ENCODE assay signal across 29 cellular contexts in genomic region chr4:151743894-151744293, GRCh38. TPM values are rescaled to one million over a fixed set of nuclear protein-coding genes. Genes with fewer than 3 reads are reported as not detected.
DNase-seq lines count a peak whose midpoint lies in the region; ATAC-seq and TF ChIP-seq lines count a peak whose summit lies in the region.
"Had no signal": no experiment of that assay in that cellular context is flagged by ENCODE, and none has a peak within 500 bp of the region (broad histone marks: within the 10 kb centered on the region; RNA-seq: fewer than 3 reads in every experiment).

No MANE protein-coding gene starts in this region.

- no peaks in the 10 kb centered on the region for H3K79me2 ChIP-seq in trophoblast cell (ENCODE audit: control insufficient read depth, insufficient read depth, low read length, poor library complexity)

- H3K27ac ChIP-seq in SJSA1 (peak overlapping the region; percentile 93), epithelial cell of prostate (peak overlapping the region; percentile 81), trophoblast cell (ENCODE audit: low read depth, low read length) (peak overlapping the region; percentile 45), SJCRH30 (no peak overlapping the region)
- H3K27ac ChIP-seq: BLaER1, esophagus squamous epithelium, gastroesophageal sphincter, left ventricle myocardium inferior had no signal

- H3K14ac ChIP-seq in trophoblast cell (ENCODE audit: low read length): no peak overlapping the region

- no peak overlapping the region for H2BK120ac ChIP-seq in trophoblast cell (ENCODE audit: insufficient read depth, low read length, poor library complexity)

- H3K4me1 ChIP-seq in SJSA1 (replicated peaks) (peaks cover 35% of the 10 kb centered on the region), trophoblast cell (ENCODE audit: control insufficient read depth in 1 of 2, insufficient read depth in 2 of 2, low read length in 2 of 2) (peaks cover 8 to 9% of the 10 kb centered on the region in 2 experiments), SJCRH30 (no peaks in the 10 kb centered on the region; the same call in 1 of the 2 replicates)
- H3K4me1 ChIP-seq: esophagus squamous epithelium had no signal

- H4K8ac ChIP-seq in trophoblast cell (ENCODE audit: low read depth, low read length): no peak overlapping the region

- DNase-seq in HFFc6: no peak
- no peak for DNase-seq in SJSA1 (ENCODE audit: low read depth in 1 of 2, low spot score in 2 of 2)
- no peak for DNase-seq in epithelial cell of prostate (ENCODE audit: low read depth, low spot score)
- no peak for DNase-seq in trophoblast cell
- DNase-seq in left cardiac atrium: no peak
- no peak for DNase-seq in SJCRH30
- no peak for DNase-seq in kidney glomerular epithelial cell (lab: John Stamatoyannopoulos, UW)
- DNase-seq: activated CD4-positive, alpha-beta T cell treated with anti-CD3 and anti-CD28 coated beads for 1 hour; activated CD8-positive, alpha-beta T cell treated with anti-CD3 and anti-CD28 coated beads, Interleukin-2, amount 10 ng/mL, durations not matched to agents 7 days and 5 days; cortex of kidney; DMS153; effector memory CD8-positive, alpha-beta T cell; esophagus squamous epithelium; immature natural killer cell; Karpas-422; left ventricle myocardium inferior; naive thymus-derived CD8-positive, alpha-beta T cell; NCI-H1694; NCI-H2171 treated with DMSO at 0.1 percent for 48 hours; NCI-H510A treated with DMSO at 0.1 percent for 48 hours; NK-92 treated with Interleukin-12 subunit alpha and Interleukin-12 subunit beta, amount 100 ng/mL, for 24 hours; stimulated activated naive CD8-positive, alpha-beta T cell treated with anti-CD3 and anti-CD28 coated beads, Interleukin-15, amount 100 ng/mL, for 72 hours had no signal

- H2BK12ac ChIP-seq in trophoblast cell (ENCODE audit: low read length): no peak overlapping the region

- H4K12ac ChIP-seq in trophoblast cell (ENCODE audit: low read depth, low read length): no peak overlapping the region

- no peak overlapping the region for H3K9ac ChIP-seq in trophoblast cell (ENCODE audit: low read length)
- H3K9ac ChIP-seq: BLaER1 had no signal

- peaks cover 16% of the 10 kb centered on the region for H3K36me3 Mint-ChIP-seq in HFFc6 (ENCODE audit: low read depth)

- no peak overlapping the region for H4K91ac ChIP-seq in trophoblast cell (ENCODE audit: low read depth, low read length)

- no peak for TF ChIP-seq CTCF in HFFc6 (IDR thresholded peaks at IDR 0.05)

- no peak overlapping the region for H3K18ac ChIP-seq in trophoblast cell (ENCODE audit: low read length)

- peaks cover 60% of the 10 kb centered on the region for H3K4me1 Mint-ChIP-seq in HFFc6 (ENCODE audit: low read depth)
- H3K4me1 Mint-ChIP-seq: activated naive CD4-positive, alpha-beta T cell treated with anti-CD3 and anti-CD28 coated beads, Interleukin-2, amount 50 U/mL, for 24 hours; immature natural killer cell; stimulated activated naive CD8-positive, alpha-beta T cell treated with anti-CD3 and anti-CD28 coated beads, Interleukin-15, amount 100 ng/mL, for 72 hours had no signal

- intact Hi-C loops in left cardiac atrium (cut with DNase I): no loop called here

- no peak overlapping the region for H3K23ac ChIP-seq in trophoblast cell (ENCODE audit: low read length)

- WGBS in trophoblast cell (ENCODE audit: extremely low coverage, insufficient coverage, insufficient read length): no CpG with 5 or more reads among the region's 4 CpGs

- H3K4ac ChIP-seq in trophoblast cell (ENCODE audit: low read depth, low read length): no peak overlapping the region

- H3K4me3 Mint-ChIP-seq in HFFc6: no peak overlapping the region
- H3K4me3 Mint-ChIP-seq: activated CD8-positive, alpha-beta T cell treated with anti-CD3 and anti-CD28 coated beads, Interleukin-2, amount 10 ng/mL, durations not matched to agents 7 days and 5 days; activated naive CD4-positive, alpha-beta T cell treated with anti-CD3 and anti-CD28 coated beads, Interleukin-2, amount 50 U/mL, for 24 hours; effector memory CD8-positive, alpha-beta T cell; immature natural killer cell; mesothelial cell of epicardium; naive thymus-derived CD8-positive, alpha-beta T cell; stimulated activated naive CD8-positive, alpha-beta T cell treated with anti-CD3 and anti-CD28 coated beads, Interleukin-15, amount 100 ng/mL, for 72 hours; T-helper 1 cell treated with Interleukin-12 subunit alpha and Interleukin-12 subunit beta and Interleukin-4 antibody, amounts not matched to agents 30 μg/mL and 1 μg/mL, for 36 hours had no signal

- no peak overlapping the region for H2AFZ ChIP-seq in trophoblast cell (ENCODE audit: insufficient read depth, low read length, poor library complexity)

- peaks cover 13% of the 10 kb centered on the region for H3K36me3 ChIP-seq in SJSA1
- no peaks in the 10 kb centered on the region for H3K36me3 ChIP-seq in trophoblast cell (ENCODE audit: control insufficient read depth in 1 of 2, insufficient read depth in 2 of 2, low read length in 2 of 2)
- H3K36me3 ChIP-seq in SJCRH30: no peaks in the 10 kb centered on the region

- peaks cover under 1% of the 10 kb centered on the region; the same call in 1 of the 2 replicates for H3K9me3 Mint-ChIP-seq in HFFc6
- H3K9me3 Mint-ChIP-seq: activated naive CD4-positive, alpha-beta T cell treated with anti-CD3 and anti-CD28 coated beads, Interleukin-2, amount 50 U/mL, for 24 hours; activated T-helper 2 cell treated with anti-CD3 and anti-CD28 coated beads, Interferon-gamma antibody, Interleukin-2, Interleukin-4, amounts not matched to agents 10 μg/mL and 5 μg/mL and 100 μg/mL, durations not matched to agents 14 hours and 24 hours and 36 hours; effector memory CD8-positive, alpha-beta T cell; stimulated activated naive CD8-positive, alpha-beta T cell treated with anti-CD3 and anti-CD28 coated beads, Interleukin-15, amount 100 ng/mL, for 72 hours; T-helper 1 cell treated with Interleukin-12 subunit alpha and Interleukin-12 subunit beta and Interleukin-4 antibody, amounts not matched to agents 30 μg/mL and 1 μg/mL, for 36 hours had no signal

- H3K27me3 Mint-ChIP-seq in HFFc6 (ENCODE audit: insufficient read depth): no peaks in the 10 kb centered on the region
- H3K27me3 Mint-ChIP-seq: activated naive CD4-positive, alpha-beta T cell treated with anti-CD3 and anti-CD28 coated beads, Interleukin-2, amount 50 U/mL, for 24 hours; effector memory CD8-positive, alpha-beta T cell; naive thymus-derived CD8-positive, alpha-beta T cell; stimulated activated naive CD8-positive, alpha-beta T cell treated with anti-CD3 and anti-CD28 coated beads, Interleukin-15, amount 100 ng/mL, for 72 hours had no signal

- H2AK5ac ChIP-seq in trophoblast cell (ENCODE audit: low read length): no peak overlapping the region

- H3K27ac Mint-ChIP-seq in HFFc6: peak overlapping the region; percentile 97
- H3K27ac Mint-ChIP-seq: activated CD8-positive, alpha-beta T cell treated with anti-CD3 and anti-CD28 coated beads, Interleukin-2, amount 10 ng/mL, durations not matched to agents 7 days and 5 days; activated naive CD4-positive, alpha-beta T cell treated with anti-CD3 and anti-CD28 coated beads, Interleukin-2, amount 50 U/mL, for 24 hours; activated T-helper 2 cell treated with anti-CD3 and anti-CD28 coated beads, Interferon-gamma antibody, Interleukin-2, Interleukin-4, amounts not matched to agents 10 μg/mL and 5 μg/mL and 100 μg/mL, durations not matched to agents 14 hours and 24 hours and 36 hours; effector memory CD8-positive, alpha-beta T cell; immature natural killer cell; mesothelial cell of epicardium; naive thymus-derived CD8-positive, alpha-beta T cell; stimulated activated naive CD8-positive, alpha-beta T cell treated with anti-CD3 and anti-CD28 coated beads, Interleukin-15, amount 100 ng/mL, for 72 hours; T-helper 1 cell treated with Interleukin-12 subunit alpha and Interleukin-12 subunit beta and Interleukin-4 antibody, amounts not matched to agents 30 μg/mL and 1 μg/mL, for 36 hours had no signal

- H3K27me3 ChIP-seq in SJSA1 (replicated peaks) (no peaks in the 10 kb centered on the region), trophoblast cell (ENCODE audit: insufficient read depth, low read length) (no peaks in the 10 kb centered on the region), SJCRH30 (no peaks in the 10 kb centered on the region)
- H3K27me3 ChIP-seq: BLaER1, esophagus squamous epithelium, gastroesophageal sphincter had no signal

- no peak overlapping the region for H3K4me3 ChIP-seq in SJSA1
- no peak overlapping the region for H3K4me3 ChIP-seq in trophoblast cell (ENCODE audit: low read depth, low read length)
- no peak overlapping the region for H3K4me3 ChIP-seq in SJCRH30
- H3K4me3 ChIP-seq: BLaER1, esophagus squamous epithelium, gastroesophageal sphincter, left ventricle myocardium inferior, skin epidermis had no signal

- H3K9me3 ChIP-seq in SJSA1 (replicated peaks): no peaks in the 10 kb centered on the region; the same call in 1 of the 2 replicates
- no peaks in the 10 kb centered on the region for H3K9me3 ChIP-seq in trophoblast cell (ENCODE audit: insufficient read depth, low read depth, low read length)
- H3K9me3 ChIP-seq in SJCRH30 (replicated peaks): no peaks in the 10 kb centered on the region
- H3K9me3 ChIP-seq: esophagus squamous epithelium, gastroesophageal sphincter, left ventricle myocardium inferior had no signal

- no peak for ATAC-seq in left cardiac atrium
- ATAC-seq: activated CD8-positive, alpha-beta T cell treated with anti-CD3 and anti-CD28 coated beads, Interleukin-2, amount 10 ng/mL, durations not matched to agents 7 days and 5 days; effector memory CD8-positive, alpha-beta T cell; gastroesophageal sphincter; naive thymus-derived CD8-positive, alpha-beta T cell; stimulated activated naive CD8-positive, alpha-beta T cell treated with anti-CD3 and anti-CD28 coated beads, Interleukin-15, amount 100 ng/mL, for 72 hours had no signal

- H3K79me1 ChIP-seq in trophoblast cell (ENCODE audit: low read length): peaks cover 3% of the 10 kb centered on the region

- no peak overlapping the region for H3K4me2 ChIP-seq in trophoblast cell (ENCODE audit: low read length)
- H3K4me2 ChIP-seq: BLaER1 had no signal

- H2BK5ac ChIP-seq in trophoblast cell (ENCODE audit: low read depth, low read length, poor library complexity): no peak overlapping the region

RNA-seq across cellular contexts. Expression of gene GATB, which starts 16.9 kb away (rescaled TPM):
- 10 to 100 TPM; 23.1 to 28.2 (median 24.4) TPM for total RNA-seq in HFFc6 (2021; fragmentation: NEBNext Ultra II Directional; extraction: Animal tissue kit (Norgen Biotek cat#: 25700))
- total RNA-seq in SJSA1 (2014; rRNA removed; shearing (Covaris generic)): 14.4 and 21.9 TPM in 2 replicates
- polyA plus RNA-seq in trophoblast cell (2013): 12.7 and 14.3 TPM in 2 replicates
- 10 to 100 TPM; 51.7 to 88.1 TPM for total RNA-seq in left cardiac atrium
- total RNA-seq in SJCRH30 (2014; rRNA removed; shearing (Covaris generic)): 13.5 and 15.8 TPM in 2 replicates
